In genomic region chr18:23828426-23828825, GRCh38 we compare ENCODE assay signal across 8 cellular contexts.
DNase-seq lines count a peak whose midpoint lies in the region; ATAC-seq and TF ChIP-seq lines count a peak whose summit lies in the region.

No MANE protein-coding gene starts in this region.

- H3K4me1 Mint-ChIP-seq in activated CD4-positive, alpha-beta memory T cell treated with anti-CD3 and anti-CD28 coated beads for 36 hours (ENCODE audit: low read depth): peaks cover 33% of the 10 kb centered on the region

- no peaks in the 10 kb centered on the region for H3K36me3 Mint-ChIP-seq in activated CD4-positive, alpha-beta memory T cell treated with anti-CD3 and anti-CD28 coated beads for 36 hours

- no peaks in the 10 kb centered on the region for H3K9me3 Mint-ChIP-seq in activated CD4-positive, alpha-beta memory T cell treated with anti-CD3 and anti-CD28 coated beads for 36 hours

- peak; percentile 81 for ATAC-seq in GM21737 (IDR thresholded peaks at IDR 0.05; ENCODE audit: unreplicated experiment)
- ATAC-seq in sciatic nerve: no peak

- POLR2A ChIA-PET in activated CD4-positive, alpha-beta memory T cell treated with anti-CD3 and anti-CD28 coated beads for 36 hours (lab: Charles Lee): no interaction called here

- in situ Hi-C loops in GM13976 (cut with MboI; ENCODE audit: low sequenced_read_pairs, unreplicated experiment): loop anchor here (10.0 kb wide), 1 partner anchor 286 kb away; no protein-coding TSS in a partner anchor

- H3K27me3 Mint-ChIP-seq in activated CD4-positive, alpha-beta memory T cell treated with anti-CD3 and anti-CD28 coated beads for 36 hours: peaks cover under 1% of the 10 kb centered on the region

- TF ChIP-seq CTCF in GM13976 (IDR thresholded peaks at IDR 0.05; ENCODE audit: borderline replicate concordance, control extremely low read depth, extremely low read depth, insufficient read depth, missing control alignments): no peak
- TF ChIP-seq CTCF in kidney epithelial cell (IDR thresholded peaks at IDR 0.05; ENCODE audit: insufficient read depth, low read length, poor library complexity, severe bottlenecking): no peak

- peak; percentile 52 for DNase-seq in GM13976 (ENCODE audit: low spot score)
- DNase-seq in LHCN-M2 (ENCODE audit: low read depth): peak; percentile 84
- DNase-seq in activated CD4-positive, alpha-beta memory T cell treated with anti-CD3 and anti-CD28 coated beads for 36 hours: peak; percentile 59
- peak; percentile 85 for DNase-seq in kidney epithelial cell (ENCODE audit: low read depth)
- DNase-seq in sciatic nerve (ENCODE audit: low spot score): no peak
- DNase-seq in amniotic stem cell (lab: John Stamatoyannopoulos, UW): no peak
- no peak for DNase-seq in middle frontal gyrus (ENCODE audit: extremely low spot score, low spot score)

- peak overlapping the region; percentile 15 for H3K27ac Mint-ChIP-seq in activated CD4-positive, alpha-beta memory T cell treated with anti-CD3 and anti-CD28 coated beads for 36 hours

- H3K27me3 ChIP-seq in kidney epithelial cell (ENCODE audit: control insufficient read depth, insufficient read depth, low read length): no peaks in the 10 kb centered on the region

- CTCF ChIA-PET in activated CD4-positive, alpha-beta memory T cell treated with anti-CD3 and anti-CD28 coated beads for 36 hours (lab: Charles Lee): interaction anchor here (1.4 to 2.1 kb wide), 3 partner anchors 17 to 206 kb away, joined by 4 to 13 read pairs (median 6); no protein-coding TSS in a partner anchor

- H3K4me3 ChIP-seq in kidney epithelial cell (ENCODE audit: low read depth, low read length): no peak overlapping the region

- intact Hi-C loops in activated CD4-positive, alpha-beta memory T cell treated with anti-CD3 and anti-CD28 coated beads for 36 hours (cut with micrococcal nuclease): loop anchor here (1.0 to 5.0 kb wide), 6 partner anchors 44 to 289 kb away; partner anchors contain the start of gene TTC39C
- intact Hi-C loops in sciatic nerve (cut with DNase I): no loop called here

- H3K4me3 Mint-ChIP-seq in activated CD4-positive, alpha-beta memory T cell treated with anti-CD3 and anti-CD28 coated beads for 36 hours: no peak overlapping the region

- no peaks in the 10 kb centered on the region for H3K36me3 ChIP-seq in kidney epithelial cell (ENCODE audit: control insufficient read depth, insufficient read depth, low read length)

Comparison
In these comparisons a context has a peak if more than half of its experiments do, and no peak if none do; other contexts are left out.
1. DNase-seq: peak in GM13976 (single experiment), LHCN-M2 (single experiment), activated CD4-positive, alpha-beta memory T cell treated with anti-CD3 and anti-CD28 coated beads for 36 hours (single experiment) and kidney epithelial cell (single experiment); none in sciatic nerve (single experiment), amniotic stem cell (single experiment) and middle frontal gyrus (single experiment).